1 cellular context compared by ENCODE assay signal in genomic region chr2:9797681-9798556, GRCh38.
TF ChIP-seq lines count a peak whose summit lies in the region.

No MANE protein-coding gene starts in this region.

TF ChIP-seq in HepG2, 621 proteins besides CTCF, POLR2A, EP300 and RAD21 (continues in another document):
- TF ChIP-seq ZNF609 (CRISPR knock-in tag; IDR thresholded peaks at IDR 0.05; ENCODE audit: borderline replicate concordance) (peak; percentile 59; the same call in 1 of the 2 replicates), ZEB1 (IDR thresholded peaks at IDR 0.05; ENCODE audit: insufficient replicate concordance, low read depth) (no peak), ZNF776 (CRISPR knock-in tag; IDR thresholded peaks at IDR 0.05) (0 out of 2 replicates have a peak, but pooled peaks have one; percentile 20), BCL3 (CRISPR knock-in tag; IDR thresholded peaks at IDR 0.05) (0 out of 2 replicates have a peak, but pooled peaks have one; percentile 32), UBTF (CRISPR knock-in tag; IDR thresholded peaks at IDR 0.05) (peak; percentile 37), ZSCAN21 (CRISPR knock-in tag; IDR thresholded peaks at IDR 0.05; ENCODE audit: borderline replicate concordance) (0 out of 2 replicates have a peak, but pooled peaks have one; percentile 31), NCOR1 (IDR thresholded peaks at IDR 0.05; ENCODE audit: borderline replicate concordance, low read length) (no peak), ZNF556 (CRISPR knock-in tag; IDR thresholded peaks at IDR 0.05; ENCODE audit: borderline replicate concordance) (peak; percentile 70; the same call in 1 of the 2 replicates), ZNF552 (CRISPR knock-in tag; IDR thresholded peaks at IDR 0.05; ENCODE audit: borderline replicate concordance) (no peak), FOXA3 (CRISPR knock-in tag; IDR thresholded peaks at IDR 0.05) (peak; percentile 70), SKI (IDR thresholded peaks at IDR 0.05; ENCODE audit: partially characterized antibody) (no peak), SMAD9 (CRISPR knock-in tag; IDR thresholded peaks at IDR 0.05) (no peak), ZNF691 (CRISPR knock-in tag; IDR thresholded peaks at IDR 0.05; ENCODE audit: borderline replicate concordance, low read depth) (peak; percentile 80; the same call in 1 of the 2 replicates), NCOA5 (CRISPR knock-in tag; IDR thresholded peaks at IDR 0.05) (no peak), FOXP4 (CRISPR knock-in tag; IDR thresholded peaks at IDR 0.05) (peak; percentile 52; the same call in 1 of the 2 replicates), ZNF3 (CRISPR knock-in tag; IDR thresholded peaks at IDR 0.05) (no peak), ZSCAN30 (CRISPR knock-in tag; IDR thresholded peaks at IDR 0.05) (no peak), HDAC2 (CRISPR knock-in tag; IDR thresholded peaks at IDR 0.05) (0 out of 2 replicates have a peak, but pooled peaks have one; percentile 21), JARID2 (CRISPR knock-in tag; IDR thresholded peaks at IDR 0.05; ENCODE audit: insufficient replicate concordance) (no peak), ZNF687 (CRISPR knock-in tag; IDR thresholded peaks at IDR 0.05) (peak; percentile 68), ZNF121 (CRISPR knock-in tag; IDR thresholded peaks at IDR 0.05) (0 out of 2 replicates have a peak, but pooled peaks have one; percentile 47), MTA1 (CRISPR knock-in tag; IDR thresholded peaks at IDR 0.05; ENCODE audit: borderline replicate concordance) (peak; percentile 55; the same call in 1 of the 2 replicates), ZNF749 (CRISPR knock-in tag; IDR thresholded peaks at IDR 0.05; ENCODE audit: borderline replicate concordance) (0 out of 2 replicates have a peak, but pooled peaks have one; percentile 42), ZFX (CRISPR knock-in tag; IDR thresholded peaks at IDR 0.05; ENCODE audit: low read depth) (peak; percentile 80), PBX3 (CRISPR knock-in tag; IDR thresholded peaks at IDR 0.05; ENCODE audit: borderline replicate concordance) (no peak), ZNF512 (CRISPR knock-in tag; IDR thresholded peaks at IDR 0.05) (0 out of 2 replicates have a peak, but pooled peaks have one; percentile 29), ZFP91 (CRISPR knock-in tag; IDR thresholded peaks at IDR 0.05; ENCODE audit: borderline replicate concordance) (peak; percentile 37; the same call in 1 of the 2 replicates), ZNF263 (CRISPR knock-in tag; IDR thresholded peaks at IDR 0.05) (peak; percentile 74), ZFY (CRISPR knock-in tag; IDR thresholded peaks at IDR 0.05) (peak; percentile 59; the same call in 1 of the 2 replicates), ZNF607 (CRISPR knock-in tag; IDR thresholded peaks at IDR 0.05; ENCODE audit: borderline replicate concordance) (no peak), MAFG (CRISPR knock-in tag; IDR thresholded peaks at IDR 0.05) (no peak), BHLHE40 (IDR thresholded peaks at IDR 0.05; ENCODE audit: low read length) (peak; percentile 59), NFYC (CRISPR knock-in tag; IDR thresholded peaks at IDR 0.05) (no peak), MNT (IDR thresholded peaks at IDR 0.05) (no peak), ZNF501 (CRISPR knock-in tag; IDR thresholded peaks at IDR 0.05) (no peak)
